7 cellular contexts compared by ENCODE assay signal in genomic region chr14:32373174-32373573, GRCh38. TPM values are rescaled to one million over a fixed set of nuclear protein-coding genes. Genes with fewer than 3 reads are reported as not detected.
A peak's percentile ranks its signal among the peaks of the same experiment; 100 is the strongest.
DNase-seq lines count a peak whose midpoint lies in the region; ATAC-seq, FAIRE-seq and TF ChIP-seq lines count a peak whose summit lies in the region.
"Not testable (repeated sequence)": the region's sequence is repeated elsewhere in the genome, so short reads cannot be mapped to it uniquely, and the experiment has no call there.

No MANE protein-coding gene starts in this region.

- H3K9me1 ChIP-seq in IMR-90 (ENCODE audit: insufficient read depth, low read length); keratinocyte (ENCODE audit: control insufficient read depth, extremely low read depth, insufficient read depth, low read length): not testable (repeated sequence)

- not testable (repeated sequence) for H3K79me2 ChIP-seq in GM23248 (ENCODE audit: insufficient read depth); SK-N-SH (ENCODE audit: insufficient read depth); keratinocyte (ENCODE audit: control insufficient read depth, insufficient read depth, low read length)

- H3K4me3 Mint-ChIP-seq in brain = peak overlapping the region in 1 of 5 experiments; percentile 0
- H3K4me3 Mint-ChIP-seq in osteocyte (ENCODE audit: unreplicated experiment) = not testable (repeated sequence)

- not testable (repeated sequence) for H2AK9ac ChIP-seq in IMR-90 (replicated peaks; ENCODE audit: low read depth, low read length, poor library complexity)

- not testable (repeated sequence) for H3K36me3 Mint-ChIP-seq in brain; osteocyte (ENCODE audit: unreplicated experiment)

- peaks cover 52% of the 10 kb centered on the region for H3F3A ChIP-seq in GM23248 (ENCODE audit: insufficient read depth)
- H3F3A ChIP-seq in SK-N-SH (replicated peaks; ENCODE audit: insufficient read depth) = peaks cover 69% of the 10 kb centered on the region

- not testable (repeated sequence) for TF ChIP-seq EP300 in SK-N-SH (IDR thresholded peaks at IDR 0.05; ENCODE audit: borderline replicate concordance in 1 of 2, low read depth in 1 of 2, low read length in 1 of 2)

- H3K4me1 Mint-ChIP-seq in brain = peaks cover 34% of the 10 kb centered on the region
- peaks cover 21% of the 10 kb centered on the region for H3K4me1 Mint-ChIP-seq in osteocyte (ENCODE audit: unreplicated experiment)

- WGBS in GM23248 (ENCODE audit: low coverage in 1 of 2, low lambda C conversion rate in 2 of 2, missing lambda C conversion rate in 2 of 2), 2 experiments = 46 to 53% methylated on average over 3 of the region's 3 CpGs
- 100% methylated on average over 1 of the region's 3 CpGs; no CpG with 5 or more reads in 1 of the 2 experiments for WGBS in IMR-90 (ENCODE audit: extremely low coverage in 2 of 2, insufficient read length in 1 of 2), 2 experiments
- 44% methylated on average over 3 of the region's 3 CpGs for WGBS in SK-N-SH (ENCODE audit: low lambda C conversion rate)

- not testable (repeated sequence) for H4K20me1 ChIP-seq in GM23248 (ENCODE audit: insufficient read depth); IMR-90 (ENCODE audit: insufficient read depth, low read length); SK-N-SH (ENCODE audit: insufficient read depth); keratinocyte (ENCODE audit: control insufficient read depth, extremely low read depth, insufficient read depth, low read length)

- H3K9ac ChIP-seq in GM23248 = peak overlapping the region; percentile 46
- not testable (repeated sequence) for H3K9ac ChIP-seq in IMR-90 (ENCODE audit: low read depth, low read length)
- H3K9ac ChIP-seq in SK-N-SH = peak overlapping the region; percentile 61
- peak overlapping the region; percentile 66 for H3K9ac ChIP-seq in keratinocyte (ENCODE audit: control insufficient read depth, extremely low read depth, insufficient read depth, low read length)

- not testable (repeated sequence) for H2BK120ac ChIP-seq in IMR-90 (ENCODE audit: low read depth, low read length)

- H3K79me1 ChIP-seq in IMR-90 (ENCODE audit: low read depth in 1 of 2, low read length in 2 of 2) = not testable (repeated sequence)

- TF ChIP-seq RAD21 in IMR-90 (IDR thresholded peaks at IDR 0.05; ENCODE audit: low read length); SK-N-SH (IDR thresholded peaks at IDR 0.05; ENCODE audit: low read length): not testable (repeated sequence)

- not testable (repeated sequence) for BruUV-seq in IMR-90 (replicated peaks; lab: Mats Ljungman, UMichigan)

- H4K8ac ChIP-seq in IMR-90 (ENCODE audit: low read depth in 2 of 2, low read length in 2 of 2) = not testable (repeated sequence)

- not testable (repeated sequence) for H3K18ac ChIP-seq in IMR-90 (ENCODE audit: low read depth, low read length)

- not testable (repeated sequence) for TF ChIP-seq POLR2A in IMR-90 (IDR thresholded peaks at IDR 0.05; ENCODE audit: low read depth, low read length)

- intact Hi-C loops in IMR-90 (cut with micrococcal nuclease) = loop anchor here (5.0 kb wide), 3 partner anchors 84 to 296 kb away; partner anchors contain the start of gene ARHGAP5
- intact Hi-C loops in dorsolateral prefrontal cortex (cut with DNase I) = not testable (repeated sequence)

- not testable (repeated sequence) for H3K14ac ChIP-seq in IMR-90 (replicated peaks; ENCODE audit: low read depth, low read length)

- H3K4me2 ChIP-seq in GM23248 (ENCODE audit: unreplicated experiment) = peak overlapping the region; percentile 70
- H3K4me2 ChIP-seq in IMR-90 (ENCODE audit: low read depth, low read length) = not testable (repeated sequence)
- peak overlapping the region; percentile 56 for H3K4me2 ChIP-seq in SK-N-SH
- peak overlapping the region; percentile 6 for H3K4me2 ChIP-seq in keratinocyte (ENCODE audit: control insufficient read depth, extremely low read depth, insufficient read depth, low read depth, low read length)

- dilution Hi-C loops in IMR-90 (cut with HindIII; ENCODE audit: low sequenced_read_pairs, unreplicated experiment); keratinocyte (cut with MboI; ENCODE audit: extremely low pct_ligation_motif_present, low sequenced_read_pairs): not testable (repeated sequence)

- not testable (repeated sequence) for H4K5ac ChIP-seq in IMR-90 (ENCODE audit: low read depth, low read length)

- not testable (repeated sequence) for ATAC-seq in IMR-90 (ENCODE audit: low read depth)

- not testable (repeated sequence) for H4K91ac ChIP-seq in IMR-90 (ENCODE audit: insufficient read depth, low read depth, low read length)

- not testable (repeated sequence) for H2AK5ac ChIP-seq in IMR-90 (ENCODE audit: low read depth, low read length)

- H3K56ac ChIP-seq in IMR-90 (ENCODE audit: extremely low read depth, insufficient read depth, low read length) = not testable (repeated sequence)

- peak; percentile 23 for FAIRE-seq in keratinocyte (lab: Jason Lieb, UNC)

- H2BK20ac ChIP-seq in IMR-90 (ENCODE audit: low read depth, low read length) = 0 out of 2 replicates have a peak overlapping the region, but pooled peaks have one; percentile 23

- H2AFZ ChIP-seq in GM23248 (peak overlapping the region; percentile 3; the same call in 1 of the 2 replicates), SK-N-SH (ENCODE audit: low read depth) (0 out of 2 replicates have a peak overlapping the region, but pooled peaks have one; percentile 3)
- not testable (repeated sequence) for H2AFZ ChIP-seq in IMR-90 (replicated peaks; ENCODE audit: low read length, poor library complexity); keratinocyte (ENCODE audit: control insufficient read depth, low read length)

- DNase-seq in GM23248 = peak; percentile 22
- DNase-seq in IMR-90; SK-N-SH; dorsolateral prefrontal cortex; keratinocyte (ENCODE audit: low read depth, low spot score); osteocyte (ENCODE audit: extremely low spot score, unreplicated experiment): not testable (repeated sequence)

- TF ChIP-seq CTCF in IMR-90 (conservative IDR thresholded peaks at IDR 0.05; ENCODE audit: low read depth, low read length); SK-N-SH (IDR thresholded peaks at IDR 0.05); brain (conservative IDR thresholded peaks at IDR 0.05); dorsolateral prefrontal cortex (IDR thresholded peaks at IDR 0.05 in 54 of 56, conservative IDR thresholded peaks at IDR 0.05 in 2 of 56; ENCODE audit: low read depth in 1 of 56, partially characterized antibody in 56 of 56); keratinocyte (optimal IDR thresholded peaks at IDR 0.05 in 1 of 3, IDR thresholded peaks at IDR 0.05 in 1 of 3, conservative IDR thresholded peaks at IDR 0.05 in 1 of 3; ENCODE audit: extremely low read depth in 1 of 3, insufficient read depth in 2 of 3, low read length in 3 of 3); osteocyte (IDR thresholded peaks at IDR 0.05): not testable (repeated sequence)

- H2BK5ac ChIP-seq in IMR-90 (ENCODE audit: low read depth, low read length, poor library complexity, severe bottlenecking) = not testable (repeated sequence)

- peak overlapping the region; percentile 10; the same call in 1 of the 2 replicates for H3K4ac ChIP-seq in IMR-90 (ENCODE audit: low read depth, low read length)

- H3K4me1 ChIP-seq in GM23248 (ENCODE audit: insufficient read depth) (peaks cover 58% of the 10 kb centered on the region), IMR-90 (ENCODE audit: control insufficient read depth, insufficient read depth, low read length) (peaks cover 15% of the 10 kb centered on the region), SK-N-SH (ENCODE audit: control insufficient read depth in 1 of 2, insufficient read depth in 2 of 2, low read depth in 1 of 2, low read length in 1 of 2) (peaks cover 10 to 57% of the 10 kb centered on the region in 2 experiments), keratinocyte (ENCODE audit: control insufficient read depth, extremely low read depth, insufficient read depth, low read length) (peaks cover 54% of the 10 kb centered on the region)

- CTCF ChIA-PET in IMR-90 (lab: Yijun Ruan, JAX) = not testable (repeated sequence)
- CTCF ChIA-PET in SK-N-SH (lab: Yijun Ruan, JAX) = interaction anchor here (1.9 to 5.1 kb wide), 3 partner anchors 10 to 121 kb away, joined by 4 to 21 read pairs (median 6); no protein-coding TSS in a partner anchor

- not testable (repeated sequence) for H3K4me3 ChIP-seq in GM23248; IMR-90 (ENCODE audit: insufficient read depth, low read depth, low read length); SK-N-SH (ENCODE audit: low read depth in 2 of 2, low read length in 1 of 2); dorsolateral prefrontal cortex; keratinocyte (ENCODE audit: control insufficient read depth in 2 of 3, extremely low read depth in 1 of 3, insufficient read depth in 2 of 3, low read depth in 1 of 3, low read length in 3 of 3)

- H3K36me3 ChIP-seq in GM23248 (ENCODE audit: low read depth); IMR-90 (ENCODE audit: control insufficient read depth, insufficient read depth, low read length); SK-N-SH (replicated peaks in 1 of 2; ENCODE audit: control insufficient read depth in 1 of 2, insufficient read depth in 2 of 2, low read length in 1 of 2); keratinocyte (ENCODE audit: control insufficient read depth in 2 of 2, extremely low read depth in 1 of 2, insufficient read depth in 2 of 2, low read length in 2 of 2): not testable (repeated sequence)

- H3K27ac ChIP-seq in GM23248 (peak overlapping the region; percentile 86), SK-N-SH (ENCODE audit: low read depth in 2 of 2, low read length in 1 of 2) (peak overlapping the region in 1 of 2 experiments; percentile 93), dorsolateral prefrontal cortex (peak overlapping the region in 34 of 59 donors; percentile 7 to 96 (median 64)), keratinocyte (ENCODE audit: control insufficient read depth, insufficient read depth, low read length) (peak overlapping the region; percentile 86)
- H3K27ac ChIP-seq in IMR-90 (ENCODE audit: insufficient read depth, low read length) = not testable (repeated sequence)

- H3K23ac ChIP-seq in IMR-90 (ENCODE audit: low read depth, low read length) = not testable (repeated sequence)

- H3K9me3 ChIP-seq in GM23248 (ENCODE audit: low read depth); IMR-90 (ENCODE audit: control insufficient read depth, insufficient read depth, low read length); SK-N-SH; keratinocyte (ENCODE audit: control insufficient read depth, low read depth, low read length): not testable (repeated sequence)

- H3K27ac Mint-ChIP-seq in brain = peak overlapping the region in 4 of 5 experiments; percentile 2 to 76 (median 52)
- H3K27ac Mint-ChIP-seq in osteocyte (ENCODE audit: unreplicated experiment) = peak overlapping the region; percentile 2

- not testable (repeated sequence) for H2BK15ac ChIP-seq in IMR-90 (ENCODE audit: low read depth, low read length)

- in situ Hi-C loops in GM23248 (cut with MboI); IMR-90 (cut with MboI; ENCODE audit: low sequenced_read_pairs): not testable (repeated sequence)

- H3K9me2 ChIP-seq in GM23248 (ENCODE audit: insufficient read depth); SK-N-SH: not testable (repeated sequence)

- not testable (repeated sequence) for H3K27me3 ChIP-seq in GM23248 (replicated peaks; ENCODE audit: insufficient read depth); IMR-90 (ENCODE audit: control insufficient read depth, insufficient read depth, low read length); SK-N-SH (ENCODE audit: insufficient read depth); dorsolateral prefrontal cortex; keratinocyte (ENCODE audit: control insufficient read depth, extremely low read depth, insufficient read depth, low read length)

- H3K27me3 Mint-ChIP-seq in brain; osteocyte (ENCODE audit: unreplicated experiment): not testable (repeated sequence)

- POLR2A ChIA-PET in IMR-90 (lab: Charles Lee; ENCODE audit: unreplicated experiment); SK-N-SH (lab: Yijun Ruan, JAX): not testable (repeated sequence)

- not testable (repeated sequence) for H3K9me3 Mint-ChIP-seq in brain; osteocyte (ENCODE audit: unreplicated experiment)

RNA-seq across cellular contexts. Expression of gene AKAP6, which starts 44.1 kb away (rescaled TPM):
- 14.3 and 19.1 TPM in 2 replicates for total RNA-seq in GM23248 (2014; rRNA removed; shearing (Covaris generic))
- 4.0 and 4.8 TPM in 2 replicates for polyA plus RNA-seq in GM23248 (2016; fragmentation: Nextera tagmentation; extraction: Ambion mirVana)
- total RNA-seq in IMR-90 (2012; rRNA removed) = 1.6 and 1.7 TPM in 2 replicates
- 0.22 TPM in 2 replicates for polyA plus RNA-seq in IMR-90 (2012; rRNA removed)
- polyA plus RNA-seq in IMR-90 (2012; cell fraction: cytosol; rRNA removed) = 0.01 and 0.53 TPM in 2 replicates
- polyA plus RNA-seq in IMR-90 (2012; cell fraction: nucleus; rRNA removed; ENCODE audit: low replicate concordance) = 0.26 TPM in 1 of 2 replicates, not detected in the other
- 1.7 and 4.1 TPM in 2 replicates for polyA plus RNA-seq in SK-N-SH (2012; rRNA removed)
- 3.3 TPM in 2 replicates for polyA plus RNA-seq in SK-N-SH (2012; cell fraction: cytosol; rRNA removed)
- polyA plus RNA-seq in SK-N-SH (2012; cell fraction: nucleus; rRNA removed) = 4.3 and 5.7 TPM in 2 replicates
- 7.0 TPM for polyA plus RNA-seq in brain (ENCODE audit: insufficient read depth, low read depth, low replicate concordance)
- 100 to 1,000 TPM; 160 to 396 (median 286) TPM for total RNA-seq in dorsolateral prefrontal cortex
- 1.3 to 2.6 TPM (median 2.0 TPM) in 3 replicates for polyA plus RNA-seq in keratinocyte
- 2.0 TPM for polyA plus RNA-seq in keratinocyte (2011; ENCODE audit: low read depth)
- polyA plus RNA-seq in keratinocyte (2011; cell fraction: cytosol; rRNA removed) = 1.6 and 2.4 TPM in 2 replicates
- 4.0 and 4.2 TPM in 2 replicates for polyA plus RNA-seq in keratinocyte (2011; cell fraction: nucleus; rRNA removed)
- 0.78 and 1.7 TPM in 2 replicates for polyA plus RNA-seq in keratinocyte (2012; ENCODE audit: low replicate concordance)
- 2.3 to 13.4 TPM (median 11.1 TPM) in 3 replicates for polyA minus RNA-seq in keratinocyte
- polyA minus RNA-seq in keratinocyte (2011; cell fraction: cytosol; rRNA and poly(A)+ RNA removed) = 2.5 TPM
- polyA minus RNA-seq in keratinocyte (2011; cell fraction: nucleus; rRNA and poly(A)+ RNA removed) = 13.6 and 23.6 TPM in 2 replicates
- 3.8 and 4.1 TPM in 2 replicates for total RNA-seq in osteocyte
